In genomic region chr2:105403785-105404698, GRCh38 we compare ENCODE assay signal across 1 cellular context.
TF ChIP-seq lines count a peak whose summit lies in the region.

No MANE protein-coding gene starts in this region.

TF ChIP-seq in WTC11, 78 proteins besides CTCF, POLR2A, EP300 and RAD21 (continued from another document):
- TF ChIP-seq ZNF532 (CRISPR knock-in tag; IDR thresholded peaks at IDR 0.05; ENCODE audit: borderline replicate concordance): no peak
- TF ChIP-seq AFF4 (CRISPR knock-in tag; IDR thresholded peaks at IDR 0.05; ENCODE audit: borderline replicate concordance): no peak
- no peak for TF ChIP-seq FOXK1 (CRISPR knock-in tag; IDR thresholded peaks at IDR 0.05)
- TF ChIP-seq AR (CRISPR knock-in tag; IDR thresholded peaks at IDR 0.05): no peak
- TF ChIP-seq ATF1 (CRISPR knock-in tag; IDR thresholded peaks at IDR 0.05): no peak
- no peak for TF ChIP-seq CDX4 (CRISPR knock-in tag; IDR thresholded peaks at IDR 0.05; ENCODE audit: borderline replicate concordance)
- no peak for TF ChIP-seq MXD4 (CRISPR knock-in tag; IDR thresholded peaks at IDR 0.05; ENCODE audit: borderline replicate concordance)
- TF ChIP-seq ZNF138 (CRISPR knock-in tag; conservative IDR thresholded peaks at IDR 0.05): no peak
- TF ChIP-seq ATF6 (CRISPR knock-in tag; IDR thresholded peaks at IDR 0.05): no peak
- no peak for TF ChIP-seq ZBTB21 (CRISPR knock-in tag; IDR thresholded peaks at IDR 0.05; ENCODE audit: borderline replicate concordance)
- no peak for TF ChIP-seq PRDM15 (CRISPR knock-in tag; IDR thresholded peaks at IDR 0.05)
- no peak for TF ChIP-seq NR3C1 (CRISPR knock-in tag; conservative IDR thresholded peaks at IDR 0.05; ENCODE audit: low read depth)
- no peak for TF ChIP-seq ATF2 (CRISPR knock-in tag; IDR thresholded peaks at IDR 0.05; ENCODE audit: borderline replicate concordance, low read depth)
- no peak for TF ChIP-seq ZNF512 (CRISPR knock-in tag; IDR thresholded peaks at IDR 0.05; ENCODE audit: borderline replicate concordance)
- TF ChIP-seq ZNF317 (CRISPR knock-in tag; IDR thresholded peaks at IDR 0.05; ENCODE audit: borderline replicate concordance, low read depth): no peak
- TF ChIP-seq ELF4 (CRISPR knock-in tag; IDR thresholded peaks at IDR 0.05; ENCODE audit: low read depth): no peak
- TF ChIP-seq CREB1 (CRISPR knock-in tag; IDR thresholded peaks at IDR 0.05): no peak
- no peak for TF ChIP-seq NFATC4 (CRISPR knock-in tag; IDR thresholded peaks at IDR 0.05)
- TF ChIP-seq GTF2I (CRISPR knock-in tag; conservative IDR thresholded peaks at IDR 0.05): no peak
